In the genomic region with DNA sequence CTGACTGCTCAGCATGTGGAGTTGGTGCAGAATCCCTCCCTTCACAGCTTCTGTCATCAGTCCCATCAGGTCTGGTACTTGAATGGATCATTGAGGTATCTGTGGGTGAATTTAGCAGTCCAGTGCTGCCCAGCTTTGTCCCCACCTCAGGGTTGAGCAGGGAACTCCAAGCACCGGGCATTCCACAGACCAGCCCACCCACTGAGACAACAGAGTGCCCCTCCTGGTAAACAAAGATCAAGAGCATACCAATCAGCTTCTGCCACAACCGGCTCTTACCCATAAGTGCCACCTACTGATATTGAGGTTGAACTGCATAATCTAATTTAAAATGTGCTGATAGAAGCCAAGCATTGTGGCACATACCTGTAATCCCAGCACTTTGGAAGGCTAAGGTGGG, we compare ENCODE assay signal across 10 cellular contexts. TPM values are rescaled to one million over a fixed set of nuclear protein-coding genes. Genes with fewer than 3 reads are reported as not detected.
DNase-seq lines count a peak whose midpoint lies in the region; ATAC-seq and TF ChIP-seq lines count a peak whose summit lies in the region.
"Had no signal": no experiment of that assay in that cellular context is flagged by ENCODE, and none has a peak within 500 bp of the region (broad histone marks: within the 10 kb centered on the region; RNA-seq: fewer than 3 reads in every experiment).

No MANE protein-coding gene starts in this region.

- no peak overlapping the region for H3K27ac Mint-ChIP-seq in Calu3 (ENCODE audit: unreplicated experiment)
- H3K27ac Mint-ChIP-seq in activated naive CD8-positive, alpha-beta T cell treated with anti-CD3 and anti-CD28 coated beads, Interleukin-2, amount 50 U/mL, for 24 hours = no peak overlapping the region
- H3K27ac Mint-ChIP-seq: activated T-helper 2 cell treated with anti-CD3 and anti-CD28 coated beads, Interferon-gamma antibody, Interleukin-2, Interleukin-4, amounts not matched to agents 10 μg/mL and 5 μg/mL and 100 μg/mL, durations not matched to agents 14 hours and 24 hours and 36 hours had no signal

- H3K4me3 ChIP-seq in choroid plexus epithelial cell (ENCODE audit: low read depth, low read length) = no peak overlapping the region
- H3K4me3 ChIP-seq in adrenal gland = no peak overlapping the region

- peak; percentile 70 for ATAC-seq in GM21526 (IDR thresholded peaks at IDR 0.05; ENCODE audit: low FRiP score, unreplicated experiment)
- ATAC-seq in activated naive CD8-positive, alpha-beta T cell treated with anti-CD3 and anti-CD28 coated beads, Interleukin-2, amount 50 U/mL, for 24 hours = no peak

- no peak for TF ChIP-seq POLR2A in adrenal gland (IDR thresholded peaks at IDR 0.05)

- no peaks in the 10 kb centered on the region for H3K36me3 ChIP-seq in adrenal gland (replicated peaks in 1 of 2)

- no peaks in the 10 kb centered on the region for H3K9me3 ChIP-seq in adrenal gland (replicated peaks in 1 of 3)

- peak; percentile 16 for DNase-seq in Calu3
- peak; percentile 23 for DNase-seq in NCI-H1092 (lab: John Stamatoyannopoulos, UW)
- peak; percentile 5 for DNase-seq in choroid plexus epithelial cell (ENCODE audit: low read depth)
- no peak for DNase-seq in HuH-7 (ENCODE audit: low spot score)
- no peak for DNase-seq in adrenal gland
- DNase-seq in activated naive CD8-positive, alpha-beta T cell treated with anti-CD3 and anti-CD28 coated beads, Interleukin-2, amount 50 U/mL, for 24 hours = no peak
- DNase-seq in nucleus accumbens (lab: John Stamatoyannopoulos, UW) = no peak
- DNase-seq: head of caudate nucleus had no signal

- no peaks in the 10 kb centered on the region for H3K9me3 Mint-ChIP-seq in Calu3 (ENCODE audit: low read depth, unreplicated experiment)
- H3K9me3 Mint-ChIP-seq in activated naive CD8-positive, alpha-beta T cell treated with anti-CD3 and anti-CD28 coated beads, Interleukin-2, amount 50 U/mL, for 24 hours = peaks cover 9% of the 10 kb centered on the region
- H3K9me3 Mint-ChIP-seq: activated T-helper 2 cell treated with anti-CD3 and anti-CD28 coated beads, Interferon-gamma antibody, Interleukin-2, Interleukin-4, amounts not matched to agents 10 μg/mL and 5 μg/mL and 100 μg/mL, durations not matched to agents 14 hours and 24 hours and 36 hours had no signal

- no peaks in the 10 kb centered on the region for H3K27me3 ChIP-seq in adrenal gland

- no peaks in the 10 kb centered on the region for H3K27me3 Mint-ChIP-seq in Calu3 (ENCODE audit: unreplicated experiment)
- H3K27me3 Mint-ChIP-seq in activated naive CD8-positive, alpha-beta T cell treated with anti-CD3 and anti-CD28 coated beads, Interleukin-2, amount 50 U/mL, for 24 hours = peaks cover 14% of the 10 kb centered on the region

- H3K4me1 ChIP-seq in adrenal gland (replicated peaks in 1 of 2) = no peaks in the 10 kb centered on the region

- intact Hi-C loops in Calu3 (cut with micrococcal nuclease; ENCODE audit: unreplicated experiment) = loop anchor here (1.0 to 5.0 kb wide), 2 partner anchors 53 to 165 kb away; no protein-coding TSS in a partner anchor
- intact Hi-C loops in adrenal gland (cut with DNase I) = no loop called here

- H3K4me3 Mint-ChIP-seq in Calu3 (ENCODE audit: low read depth, unreplicated experiment) = no peak overlapping the region
- H3K4me3 Mint-ChIP-seq in activated naive CD8-positive, alpha-beta T cell treated with anti-CD3 and anti-CD28 coated beads, Interleukin-2, amount 50 U/mL, for 24 hours = no peak overlapping the region

- WGBS in adrenal gland, 4 donors = 0 to 11% (median 10%) methylated on average over 2 of the region's 2 CpGs; no CpG with 5 or more reads in 1 of the 4 donors

- peak; percentile 45 for TF ChIP-seq CTCF in Calu3 (IDR thresholded peaks at IDR 0.05; ENCODE audit: unreplicated experiment)
- TF ChIP-seq CTCF in choroid plexus epithelial cell (conservative IDR thresholded peaks at IDR 0.05; ENCODE audit: low read depth, low read length) = peak; percentile 9
- peak in 1 of 6 experiments; percentile 15 for TF ChIP-seq CTCF in adrenal gland (IDR thresholded peaks at IDR 0.05)

- no TSS peak for BruUV-seq in Calu3 (replicated peaks; lab: Mats Ljungman, UMichigan)

- no peaks in the 10 kb centered on the region for H3K4me1 Mint-ChIP-seq in Calu3 (ENCODE audit: low read depth, unreplicated experiment)
- H3K4me1 Mint-ChIP-seq in activated naive CD8-positive, alpha-beta T cell treated with anti-CD3 and anti-CD28 coated beads, Interleukin-2, amount 50 U/mL, for 24 hours = no peaks in the 10 kb centered on the region

- no peak overlapping the region for H3K27ac ChIP-seq in adrenal gland

- CTCF ChIA-PET in Calu3 (lab: Charles Lee) = interaction anchor here (0.6 to 1.5 kb wide), 3 partner anchors 10 to 1206 kb away, joined by 4 to 5 read pairs (median 4); no protein-coding TSS in a partner anchor

- no peaks in the 10 kb centered on the region for H3K36me3 Mint-ChIP-seq in Calu3 (ENCODE audit: insufficient read depth, unreplicated experiment)
- no peaks in the 10 kb centered on the region for H3K36me3 Mint-ChIP-seq in activated naive CD8-positive, alpha-beta T cell treated with anti-CD3 and anti-CD28 coated beads, Interleukin-2, amount 50 U/mL, for 24 hours (ENCODE audit: low read depth)

RNA-seq across cellular contexts. Expression of gene FXR1, which starts 57.1 kb away (rescaled TPM):
- total RNA-seq in Calu3 (2022) (296 and 343 TPM in 2 replicates), adrenal gland (100 to 1,000 TPM in 6 of 8 donors, 10 to 100 TPM in 2; 92.5 to 200 (median 123) TPM)
- 100 to 1,000 TPM in 1 of 3 donors, 10 to 100 TPM in 2; 76.6 to 164 (median 77.5) TPM for polyA plus RNA-seq in adrenal gland

Comparison
In these comparisons a context has a peak if more than half of its experiments do, and no peak if none do; other contexts are left out.
1. DNase-seq: peak in Calu3 (single experiment), NCI-H1092 (single experiment) and choroid plexus epithelial cell (single experiment); none in HuH-7 (single experiment), adrenal gland (0 of 7), activated naive CD8-positive, alpha-beta T cell treated with anti-CD3 and anti-CD28 coated beads, Interleukin-2, amount 50 U/mL, for 24 hours (single experiment) and nucleus accumbens (0 of 56).